In genomic region chr17:76121932-76122383, GRCh38 we compare ENCODE assay signal across 6 cellular contexts. TPM values are rescaled to one million over a fixed set of nuclear protein-coding genes. Genes with fewer than 3 reads are reported as not detected.
A peak's percentile ranks its signal among the peaks of the same experiment; 100 is the strongest.
DNase-seq lines count a peak whose midpoint lies in the region; ATAC-seq and TF ChIP-seq lines count a peak whose summit lies in the region.

No MANE protein-coding gene starts in this region.

- H3K56ac ChIP-seq in IMR-90 (ENCODE audit: extremely low read depth, insufficient read depth, low read length): no peak overlapping the region

- no peak overlapping the region for H3K4me2 ChIP-seq in IMR-90 (ENCODE audit: low read depth, low read length)

- peak overlapping the region; percentile 90 for H2AFZ ChIP-seq in IMR-90 (replicated peaks; ENCODE audit: low read length, poor library complexity)

- H3K23ac ChIP-seq in IMR-90 (ENCODE audit: low read depth, low read length): no peak overlapping the region

- TF ChIP-seq CTCF in IMR-90 (conservative IDR thresholded peaks at IDR 0.05; ENCODE audit: low read depth, low read length): no peak
- TF ChIP-seq CTCF in spleen (IDR thresholded peaks at IDR 0.05 in 8 of 11, conservative IDR thresholded peaks at IDR 0.05 in 3 of 11): no peak

- no peaks in the 10 kb centered on the region for H3K79me1 ChIP-seq in IMR-90 (ENCODE audit: low read depth in 1 of 2, low read length in 2 of 2)

- H3K14ac ChIP-seq in IMR-90 (replicated peaks; ENCODE audit: low read depth, low read length): no peak overlapping the region; the same call in 1 of the 2 replicates

- no TSS peak for BruUV-seq in IMR-90 (replicated peaks; lab: Mats Ljungman, UMichigan)

- H3K4me3 ChIP-seq in IMR-90 (ENCODE audit: insufficient read depth, low read depth, low read length) (no peak overlapping the region), spleen (peak overlapping the region in 7 of 8 donors; percentile 18 to 68 (median 36))

- 49% methylated on average over 29 of the region's 41 CpGs; no CpG with 5 or more reads in 1 of the 2 experiments for WGBS in IMR-90 (ENCODE audit: extremely low coverage in 2 of 2, insufficient read length in 1 of 2), 2 experiments
- WGBS in spleen, 5 donors: 17 to 39% (median 27%) methylated on average over 19 to 41 of the region's 41 CpGs

- H3K4ac ChIP-seq in IMR-90 (ENCODE audit: low read depth, low read length): peak overlapping the region; percentile 84

- H2BK15ac ChIP-seq in IMR-90 (ENCODE audit: low read depth, low read length): no peak overlapping the region

- intact Hi-C loops in IMR-90 (cut with micrococcal nuclease): loop anchor here (1.0 kb wide), 2 partner anchors 60 to 157 kb away; no protein-coding TSS in a partner anchor
- intact Hi-C loops in spleen (cut with DNase I; ENCODE audit: low total_unique reads): loop anchor here (5.0 kb wide), 1 partner anchor 60 kb away; no protein-coding TSS in a partner anchor

- H3K4me1 ChIP-seq in IMR-90 (ENCODE audit: control insufficient read depth, insufficient read depth, low read length) (peaks cover 3% of the 10 kb centered on the region; the same call in 1 of the 2 replicates), spleen (peaks cover 5 to 25% (median 16%) of the 10 kb centered on the region in 6 donors)

- no peak overlapping the region for H4K91ac ChIP-seq in IMR-90 (ENCODE audit: insufficient read depth, low read depth, low read length)

- no peaks in the 10 kb centered on the region for H3K36me3 ChIP-seq in IMR-90 (ENCODE audit: control insufficient read depth, insufficient read depth, low read length)
- no peaks in the 10 kb centered on the region for H3K36me3 ChIP-seq in spleen

- TF ChIP-seq RAD21 in IMR-90 (IDR thresholded peaks at IDR 0.05; ENCODE audit: low read length): no peak

- peak overlapping the region; percentile 42 for H2AK9ac ChIP-seq in IMR-90 (replicated peaks; ENCODE audit: low read depth, low read length, poor library complexity)

- H3K9ac ChIP-seq in IMR-90 (ENCODE audit: low read depth, low read length): no peak overlapping the region

- no peak overlapping the region; the same call in 1 of the 2 replicates for H3K18ac ChIP-seq in IMR-90 (ENCODE audit: low read depth, low read length)

- H2BK20ac ChIP-seq in IMR-90 (ENCODE audit: low read depth, low read length): peak overlapping the region; percentile 10; the same call in 1 of the 2 replicates

- no peak for DNase-seq in IMR-90
- peak; percentile 21 to 43 for DNase-seq in erythroblast (lab: John Stamatoyannopoulos, UW)
- DNase-seq in spleen: peak; percentile 82

- CTCF ChIA-PET in IMR-90 (lab: Yijun Ruan, JAX): interaction anchor here (0.5 to 4.0 kb wide), 5 partner anchors 18 to 248 kb away, joined by 3 to 27 read pairs (median 3); no protein-coding TSS in a partner anchor

- H3K9me1 ChIP-seq in IMR-90 (ENCODE audit: insufficient read depth, low read length): no peaks in the 10 kb centered on the region

- peak overlapping the region; percentile 73 to 88; a peak in 3 of 4 replicates for H4K8ac ChIP-seq in IMR-90 (ENCODE audit: low read depth in 2 of 2, low read length in 2 of 2)

- ATAC-seq in IMR-90 (ENCODE audit: low read depth): no peak; the same call in 1 of the 2 replicates
- no peak for ATAC-seq in GM18511 (IDR thresholded peaks at IDR 0.05; ENCODE audit: unreplicated experiment)
- ATAC-seq in GM21526 (IDR thresholded peaks at IDR 0.05; ENCODE audit: low FRiP score, unreplicated experiment): no peak
- ATAC-seq in HG03565 (IDR thresholded peaks at IDR 0.05; ENCODE audit: unreplicated experiment): no peak

- H3K27me3 ChIP-seq in IMR-90 (ENCODE audit: control insufficient read depth, insufficient read depth, low read length) (peaks cover 11% of the 10 kb centered on the region), spleen (replicated peaks in 1 of 7) (peaks cover 0 to 5% (median 0%) of the 10 kb centered on the region in 7 donors)

- in situ Hi-C loops in IMR-90 (cut with MboI; ENCODE audit: low sequenced_read_pairs): no loop called here

- H4K20me1 ChIP-seq in IMR-90 (ENCODE audit: insufficient read depth, low read length): no peaks in the 10 kb centered on the region

- no peaks in the 10 kb centered on the region for H3K9me3 ChIP-seq in IMR-90 (ENCODE audit: control insufficient read depth, insufficient read depth, low read length)
- H3K9me3 ChIP-seq in spleen: no peaks in the 10 kb centered on the region

- H2BK5ac ChIP-seq in IMR-90 (ENCODE audit: low read depth, low read length, poor library complexity, severe bottlenecking): no peak overlapping the region

- no peak overlapping the region; the same call in 1 of the 2 replicates for H2AK5ac ChIP-seq in IMR-90 (ENCODE audit: low read depth, low read length)

- H3K27ac ChIP-seq in IMR-90 (ENCODE audit: insufficient read depth, low read length): no peak overlapping the region
- H3K27ac ChIP-seq in spleen: peak overlapping the region in 6 of 8 donors; percentile 36 to 69 (median 58)

- dilution Hi-C loops in IMR-90 (cut with HindIII; ENCODE audit: low sequenced_read_pairs, unreplicated experiment): no loop called here

- TF ChIP-seq POLR2A in IMR-90 (IDR thresholded peaks at IDR 0.05; ENCODE audit: low read depth, low read length) (no peak), erythroblast (IDR thresholded peaks at IDR 0.05; ENCODE audit: low read length) (no peak), spleen (IDR thresholded peaks at IDR 0.05) (no peak)

- POLR2A ChIA-PET in IMR-90 (lab: Charles Lee; ENCODE audit: unreplicated experiment): no interaction called here

- H2BK120ac ChIP-seq in IMR-90 (ENCODE audit: low read depth, low read length): no peak overlapping the region

- peak overlapping the region; percentile 79; the same call in 1 of the 2 replicates for H4K5ac ChIP-seq in IMR-90 (ENCODE audit: low read depth, low read length)

TF ChIP-seq in IMR-90, 13 proteins besides CTCF, POLR2A, EP300 and RAD21:
- TF ChIP-seq MAFK (IDR thresholded peaks at IDR 0.05; ENCODE audit: low read depth, low read length) (no peak), NFE2L2 (IDR thresholded peaks at IDR 0.05; ENCODE audit: low read depth, low read length) (peak; percentile 85)

RNA-seq across cellular contexts. Expression of gene EXOC7, which starts 18.4 kb away (rescaled TPM):
- total RNA-seq in IMR-90 (2012; rRNA removed) (98.9 and 118 TPM in 2 replicates), spleen (100 to 1,000 TPM in 4 of 7 donors, 10 to 100 TPM in 3; 64.5 to 128 (median 104) TPM)
- polyA plus RNA-seq in IMR-90 (2012; rRNA removed) (85.9 and 89.5 TPM in 2 replicates), spleen (10 to 100 TPM; 26.2 to 51.5 (median 35.0) TPM)
- polyA plus RNA-seq in IMR-90 (2012; cell fraction: cytosol; rRNA removed): 35.6 and 57.4 TPM in 2 replicates
- 192 and 276 TPM in 2 replicates for polyA plus RNA-seq in IMR-90 (2012; cell fraction: nucleus; rRNA removed; ENCODE audit: low replicate concordance)

RNA-seq across cellular contexts. Expression of gene FOXJ1, which starts 19.1 kb away (rescaled TPM):
- total RNA-seq in IMR-90 (2012; rRNA removed): not detected in 2 replicates
- 0.05 TPM in 1 of 2 replicates, not detected in the other for polyA plus RNA-seq in IMR-90 (2012; rRNA removed)
- 0.01 TPM in 1 of 2 replicates, not detected in the other for polyA plus RNA-seq in IMR-90 (2012; cell fraction: cytosol; rRNA removed)
- polyA plus RNA-seq in IMR-90 (2012; cell fraction: nucleus; rRNA removed; ENCODE audit: low replicate concordance): 0.03 TPM in 2 replicates
- under 1 TPM in 1 of 7 donors, not detected in 6; 0.13 TPM for total RNA-seq in spleen
- under 1 TPM in 1 of 3 donors, not detected in 2; 0.05 TPM for polyA plus RNA-seq in spleen

RNA-seq across cellular contexts. Expression of gene ZACN, which starts 43.0 kb away (rescaled TPM):
- total RNA-seq in IMR-90 (2012; rRNA removed) (not detected in 2 replicates), spleen (under 1 TPM in 2 of 7 donors, not detected in 5; 0.17 to 0.27 TPM)
- polyA plus RNA-seq in IMR-90 (2012; rRNA removed) (not detected in 2 replicates), spleen (1 to 10 TPM; 1.0 to 1.9 (median 1.4) TPM)
- polyA plus RNA-seq in IMR-90 (2012; cell fraction: cytosol; rRNA removed): not detected in 2 replicates
- 0.16 and 0.18 TPM in 2 replicates for polyA plus RNA-seq in IMR-90 (2012; cell fraction: nucleus; rRNA removed; ENCODE audit: low replicate concordance)

RNA-seq across cellular contexts. Expression of gene GALR2, which starts 47.4 kb away (rescaled TPM):
- total RNA-seq in IMR-90 (2012; rRNA removed) (not detected in 2 replicates), spleen (under 1 TPM in 3 of 7 donors, not detected in 4; 0.26 to 0.93 (median 0.51) TPM)
- polyA plus RNA-seq in IMR-90 (2012; rRNA removed) (0.07 and 0.10 TPM in 2 replicates), spleen (under 1 TPM in 1 of 3 donors, not detected in 2; 0.06 TPM)
- 0.18 TPM in 1 of 2 replicates, not detected in the other for polyA plus RNA-seq in IMR-90 (2012; cell fraction: cytosol; rRNA removed)
- polyA plus RNA-seq in IMR-90 (2012; cell fraction: nucleus; rRNA removed; ENCODE audit: low replicate concordance): 0.10 and 0.26 TPM in 2 replicates

RNA-seq across cellular contexts. Expression of gene SRP68, which starts 49.6 kb away (rescaled TPM):
- total RNA-seq in IMR-90 (2012; rRNA removed) (47.1 and 47.2 TPM in 2 replicates), spleen (10 to 100 TPM; 39.4 to 62.0 (median 56.1) TPM)
- polyA plus RNA-seq in IMR-90 (2012; rRNA removed) (69.1 and 82.6 TPM in 2 replicates), spleen (10 to 100 TPM; 24.5 to 40.9 (median 26.8) TPM)
- polyA plus RNA-seq in IMR-90 (2012; cell fraction: cytosol; rRNA removed): 28.2 and 52.1 TPM in 2 replicates
- polyA plus RNA-seq in IMR-90 (2012; cell fraction: nucleus; rRNA removed; ENCODE audit: low replicate concordance): 24.9 and 48.5 TPM in 2 replicates
